ENCODE assay signal across 27 cellular contexts in genomic region chr12:122216445-122216844, GRCh38. TPM values are rescaled to one million over a fixed set of nuclear protein-coding genes. Genes with fewer than 3 reads are reported as not detected.
DNase-seq lines count a peak whose midpoint lies in the region; ATAC-seq and TF ChIP-seq lines count a peak whose summit lies in the region.
"Had no signal": no experiment of that assay in that cellular context is flagged by ENCODE, and none has a peak within 500 bp of the region (broad histone marks: within the 10 kb centered on the region; RNA-seq: fewer than 3 reads in every experiment).

No MANE protein-coding gene starts in this region.

- peak overlapping the region; percentile 16 for H3K27ac Mint-ChIP-seq in T-helper 2 cell treated with Interferon-gamma antibody and Interleukin-4, amounts not matched to agents 5 μg/mL and 100 μg/mL, for 36 hours
- H3K27ac Mint-ChIP-seq in activated T-cell treated with anti-CD3 and anti-CD28 coated beads, Interleukin-2, amount 50 U/mL, for 72 hours: peak overlapping the region; percentile 79
- H3K27ac Mint-ChIP-seq: CD14-positive monocyte had no signal

- DNase-seq in T-helper 2 cell treated with Interferon-gamma antibody and Interleukin-4, amounts not matched to agents 5 μg/mL and 100 μg/mL, for 36 hours (ENCODE audit: low spot score): no peak
- DNase-seq in T-helper 2 cell (no peak), SK-N-DZ (ENCODE audit: low spot score) (peak; percentile 17), prostate gland (ENCODE audit: low spot score) (no peak)
- DNase-seq in activated T-cell treated with anti-CD3 and anti-CD28 coated beads, Interleukin-2, amount 50 U/mL, for 72 hours: no peak
- DNase-seq in activated T-cell treated with anti-CD3 and anti-CD28 coated beads, Interleukin-2, amount 50 U/mL, for 4 hours: no peak
- DNase-seq: 8988T; ACHN; BE2C; C1 segment of cervical spinal cord; CD4-positive, alpha-beta memory T cell; CD4-positive, CD25-positive, alpha-beta regulatory T cell; CD8-positive, alpha-beta memory T cell; COR-L47; DMS 273 treated with DMSO at 0.1 percent for 48 hours; DMS153; DMS53; DMS79; DND-41; GDM1 had no signal

- no peaks in the 10 kb centered on the region for H3K27me3 Mint-ChIP-seq in T-helper 2 cell treated with Interferon-gamma antibody and Interleukin-4, amounts not matched to agents 5 μg/mL and 100 μg/mL, for 36 hours (ENCODE audit: low read depth)
- H3K27me3 Mint-ChIP-seq in activated T-cell treated with anti-CD3 and anti-CD28 coated beads, Interleukin-2, amount 50 U/mL, for 72 hours (ENCODE audit: low read depth): no peaks in the 10 kb centered on the region
- no peaks in the 10 kb centered on the region for H3K27me3 Mint-ChIP-seq in activated T-cell treated with anti-CD3 and anti-CD28 coated beads, Interleukin-2, amount 50 U/mL, for 4 hours (ENCODE audit: low read depth)
- H3K27me3 Mint-ChIP-seq: CD4-positive, alpha-beta memory T cell; CD4-positive, CD25-positive, alpha-beta regulatory T cell; CD8-positive, alpha-beta memory T cell had no signal

- no peak overlapping the region for H3K27ac ChIP-seq in prostate gland
- H3K27ac ChIP-seq: BLaER1 had no signal

- TF ChIP-seq POLR2A in prostate gland (IDR thresholded peaks at IDR 0.05): no peak

- 97% methylated on average over 1 of the region's 1 CpG for WGBS in prostate gland

- no peaks in the 10 kb centered on the region for H3K9me3 ChIP-seq in prostate gland
- H3K9me3 ChIP-seq: BE2C, BLaER1 had no signal

- H3K4me1 ChIP-seq in prostate gland (replicated peaks): no peaks in the 10 kb centered on the region
- H3K4me1 ChIP-seq: BE2C, BLaER1 had no signal

- peaks cover 4% of the 10 kb centered on the region for H3K4me1 Mint-ChIP-seq in T-helper 2 cell treated with Interferon-gamma antibody and Interleukin-4, amounts not matched to agents 5 μg/mL and 100 μg/mL, for 36 hours (ENCODE audit: low read depth)
- peaks cover 5% of the 10 kb centered on the region for H3K4me1 Mint-ChIP-seq in activated T-cell treated with anti-CD3 and anti-CD28 coated beads, Interleukin-2, amount 50 U/mL, for 72 hours (ENCODE audit: low read depth)
- peaks cover 6% of the 10 kb centered on the region for H3K4me1 Mint-ChIP-seq in activated T-cell treated with anti-CD3 and anti-CD28 coated beads, Interleukin-2, amount 50 U/mL, for 4 hours (ENCODE audit: low read depth)
- H3K4me1 Mint-ChIP-seq: CD14-positive monocyte had no signal

- no peaks in the 10 kb centered on the region for H3K9me3 Mint-ChIP-seq in T-helper 2 cell treated with Interferon-gamma antibody and Interleukin-4, amounts not matched to agents 5 μg/mL and 100 μg/mL, for 36 hours
- no peaks in the 10 kb centered on the region for H3K9me3 Mint-ChIP-seq in activated T-cell treated with anti-CD3 and anti-CD28 coated beads, Interleukin-2, amount 50 U/mL, for 72 hours
- no peaks in the 10 kb centered on the region for H3K9me3 Mint-ChIP-seq in activated T-cell treated with anti-CD3 and anti-CD28 coated beads, Interleukin-2, amount 50 U/mL, for 4 hours
- H3K9me3 Mint-ChIP-seq: CD14-positive monocyte; CD4-positive, alpha-beta memory T cell; CD4-positive, CD25-positive, alpha-beta regulatory T cell; CD8-positive, alpha-beta memory T cell had no signal

- TF ChIP-seq CTCF in prostate gland (IDR thresholded peaks at IDR 0.05): no peak

- no peak for ATAC-seq in activated T-cell treated with anti-CD3 and anti-CD28 coated beads, Interleukin-2, amount 50 U/mL, for 72 hours (replicated peaks in 1 of 2)
- ATAC-seq in activated T-cell treated with anti-CD3 and anti-CD28 coated beads, Interleukin-2, amount 50 U/mL, for 4 hours: no peak
- ATAC-seq: GM12878 had no signal

- no peak overlapping the region for H3K4me3 ChIP-seq in prostate gland
- H3K4me3 ChIP-seq: BLaER1, GM12878 had no signal

- H3K4me3 Mint-ChIP-seq in T-helper 2 cell treated with Interferon-gamma antibody and Interleukin-4, amounts not matched to agents 5 μg/mL and 100 μg/mL, for 36 hours: no peak overlapping the region
- H3K4me3 Mint-ChIP-seq in activated T-cell treated with anti-CD3 and anti-CD28 coated beads, Interleukin-2, amount 50 U/mL, for 72 hours: no peak overlapping the region
- no peak overlapping the region for H3K4me3 Mint-ChIP-seq in activated T-cell treated with anti-CD3 and anti-CD28 coated beads, Interleukin-2, amount 50 U/mL, for 4 hours
- H3K4me3 Mint-ChIP-seq: CD14-positive monocyte; CD4-positive, alpha-beta memory T cell; CD4-positive, CD25-positive, alpha-beta regulatory T cell; CD8-positive, alpha-beta memory T cell had no signal

- H3K36me3 ChIP-seq in prostate gland: peaks cover 6 to 15% of the 10 kb centered on the region in 2 donors

- peaks cover 42% of the 10 kb centered on the region for H3K36me3 Mint-ChIP-seq in T-helper 2 cell treated with Interferon-gamma antibody and Interleukin-4, amounts not matched to agents 5 μg/mL and 100 μg/mL, for 36 hours (ENCODE audit: low read depth)
- H3K36me3 Mint-ChIP-seq in activated T-cell treated with anti-CD3 and anti-CD28 coated beads, Interleukin-2, amount 50 U/mL, for 72 hours (ENCODE audit: insufficient read depth in 2 of 2): peaks cover 8 to 30% of the 10 kb centered on the region in 2 donors
- H3K36me3 Mint-ChIP-seq in activated T-cell treated with anti-CD3 and anti-CD28 coated beads, Interleukin-2, amount 50 U/mL, for 4 hours (ENCODE audit: insufficient read depth): peaks cover 30% of the 10 kb centered on the region

- no peaks in the 10 kb centered on the region for H3K27me3 ChIP-seq in prostate gland (replicated peaks; ENCODE audit: insufficient read depth)
- H3K27me3 ChIP-seq: BE2C, BLaER1 had no signal

- intact Hi-C loops in prostate gland (cut with DNase I): no loop called here

RNA-seq across cellular contexts. Expression of gene DIABLO, which starts 9.4 kb away (rescaled TPM):
- 10 to 100 TPM; 48.4 to 51.3 TPM for total RNA-seq in activated T-cell treated with anti-CD3 and anti-CD28 coated beads, Interleukin-2, amount 50 U/mL, for 72 hours
- 10 to 100 TPM; 66.4 to 75.3 (median 72.5) TPM for total RNA-seq in activated T-cell treated with anti-CD3 and anti-CD28 coated beads, Interleukin-2, amount 50 U/mL, for 4 hours
- 227 and 239 TPM in 2 replicates for polyA plus RNA-seq in SK-N-DZ (2014; cell fraction: cytosol; rRNA removed)
- polyA plus RNA-seq in SK-N-DZ (2014; cell fraction: nucleus; rRNA removed): 133 and 135 TPM in 2 replicates
- total RNA-seq in prostate gland: 100 to 1,000 TPM in 1 of 2 donors, 10 to 100 TPM in 1; 54.1 to 132 TPM

RNA-seq across cellular contexts. Expression of gene B3GNT4, which starts 12.9 kb away (rescaled TPM):
- 1 to 10 TPM in 1 of 2 donors, under 1 TPM in 1; 0.55 to 1.1 TPM for total RNA-seq in activated T-cell treated with anti-CD3 and anti-CD28 coated beads, Interleukin-2, amount 50 U/mL, for 72 hours
- under 1 TPM; 0.16 to 0.43 (median 0.19) TPM for total RNA-seq in activated T-cell treated with anti-CD3 and anti-CD28 coated beads, Interleukin-2, amount 50 U/mL, for 4 hours
- polyA plus RNA-seq in SK-N-DZ (2014; cell fraction: cytosol; rRNA removed): 1.3 and 5.2 TPM in 2 replicates
- polyA plus RNA-seq in SK-N-DZ (2014; cell fraction: nucleus; rRNA removed): 8.6 and 18.9 TPM in 2 replicates
- 1 to 10 TPM in 1 of 2 donors, under 1 TPM in 1; 0.64 to 5.1 TPM for total RNA-seq in prostate gland
- total RNA-seq: CD4-positive, CD25-positive, alpha-beta regulatory T cell; Daoy; GM12878 had no signal
- polyA plus RNA-seq: CD14-positive monocyte had no signal

RNA-seq across cellular contexts. Expression of gene LRRC43, which starts 33.5 kb away (rescaled TPM):
- total RNA-seq in activated T-cell treated with anti-CD3 and anti-CD28 coated beads, Interleukin-2, amount 50 U/mL, for 72 hours: 1 to 10 TPM in 1 of 2 donors, under 1 TPM in 1; 0.74 to 1.2 TPM
- total RNA-seq in activated T-cell treated with anti-CD3 and anti-CD28 coated beads, Interleukin-2, amount 50 U/mL, for 4 hours: under 1 TPM in 1 of 3 donors, not detected in 2; 0.28 TPM
- polyA plus RNA-seq in SK-N-DZ (2014; cell fraction: cytosol; rRNA removed): 0.53 and 7.4 TPM in 2 replicates
- 0.35 and 1.8 TPM in 2 replicates for polyA plus RNA-seq in SK-N-DZ (2014; cell fraction: nucleus; rRNA removed)
- 1 to 10 TPM; 1.2 to 5.7 TPM for total RNA-seq in prostate gland
- total RNA-seq: A673; CD4-positive, alpha-beta memory T cell; CD4-positive, CD25-positive, alpha-beta regulatory T cell; G401 had no signal
- polyA plus RNA-seq: CD14-positive monocyte; CD4-positive, alpha-beta memory T cell; CD4-positive, CD25-positive, alpha-beta regulatory T cell; GM12878 had no signal

RNA-seq across cellular contexts. Expression of gene IL31, which starts 42.4 kb away (rescaled TPM):
- 1 to 10 TPM; 4.0 to 8.0 TPM for total RNA-seq in activated T-cell treated with anti-CD3 and anti-CD28 coated beads, Interleukin-2, amount 50 U/mL, for 72 hours
- 10 to 100 TPM in 1 of 3 donors, 1 to 10 TPM in 2; 3.1 to 31.4 (median 5.3) TPM for total RNA-seq in activated T-cell treated with anti-CD3 and anti-CD28 coated beads, Interleukin-2, amount 50 U/mL, for 4 hours
- not detected in 2 replicates for polyA plus RNA-seq in SK-N-DZ (2014; cell fraction: cytosol; rRNA removed)
- polyA plus RNA-seq in SK-N-DZ (2014; cell fraction: nucleus; rRNA removed): not detected in 2 replicates
- not detected for total RNA-seq in prostate gland
- total RNA-seq: A673; CD4-positive, alpha-beta memory T cell; CD4-positive, CD25-positive, alpha-beta regulatory T cell; Daoy; G401; GM12878 had no signal
- polyA plus RNA-seq: AG04450; CD14-positive monocyte; CD4-positive, alpha-beta memory T cell; CD4-positive, CD25-positive, alpha-beta regulatory T cell; CD8-positive, alpha-beta memory T cell; GM12878 had no signal

RNA-seq across cellular contexts. Expression of gene VPS33A, which starts 49.8 kb away (rescaled TPM):
- total RNA-seq in activated T-cell treated with anti-CD3 and anti-CD28 coated beads, Interleukin-2, amount 50 U/mL, for 72 hours: 10 to 100 TPM; 23.5 to 24.1 TPM
- total RNA-seq in activated T-cell treated with anti-CD3 and anti-CD28 coated beads, Interleukin-2, amount 50 U/mL, for 4 hours: 10 to 100 TPM; 31.4 to 35.6 (median 32.3) TPM
- 51.2 and 61.3 TPM in 2 replicates for polyA plus RNA-seq in SK-N-DZ (2014; cell fraction: cytosol; rRNA removed)
- 15.5 and 21.6 TPM in 2 replicates for polyA plus RNA-seq in SK-N-DZ (2014; cell fraction: nucleus; rRNA removed)
- 10 to 100 TPM; 11.3 to 23.9 TPM for total RNA-seq in prostate gland
